In the genomic region with DNA sequence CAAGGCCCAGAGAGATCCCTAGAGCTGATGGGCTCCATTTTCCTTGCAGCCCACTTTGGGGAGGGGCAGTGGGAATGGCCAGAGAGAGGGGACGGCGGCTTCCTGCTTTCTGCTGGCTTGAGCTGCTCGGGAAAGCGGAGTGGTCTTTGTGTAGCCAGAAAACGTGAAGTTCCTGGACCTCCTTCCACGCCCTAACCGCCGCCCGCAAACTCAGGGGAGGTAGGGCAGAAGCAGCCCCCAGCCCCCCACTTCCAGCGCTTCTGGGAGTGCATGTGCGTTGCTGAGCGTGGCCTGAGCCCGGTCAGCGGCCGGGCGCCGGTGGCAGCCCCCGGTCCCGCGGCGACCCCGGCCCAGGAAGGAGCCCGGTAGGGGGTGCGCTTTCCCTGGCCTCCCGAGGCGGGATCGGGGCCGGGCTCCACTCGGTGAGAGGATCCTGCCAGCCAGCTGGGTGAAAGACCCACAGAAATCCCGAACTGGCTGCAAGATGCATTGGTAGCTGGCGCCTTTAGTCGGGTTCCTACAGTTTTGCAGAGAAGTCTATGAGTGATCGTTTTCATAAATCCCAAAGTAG, we compare ENCODE assay signal across 30 cellular contexts. TPM values are rescaled to one million over a fixed set of nuclear protein-coding genes. Genes with fewer than 3 reads are reported as not detected.
DNase-seq lines count a peak whose midpoint lies in the region; ATAC-seq and TF ChIP-seq lines count a peak whose summit lies in the region.
"Had no signal": no experiment of that assay in that cellular context is flagged by ENCODE, and none has a peak within 500 bp of the region (broad histone marks: within the 10 kb centered on the region; RNA-seq: fewer than 3 reads in every experiment).

No MANE protein-coding gene starts in this region.

- WGBS in heart left ventricle, 4 donors, result 3 to 7% (median 7%) methylated on average over 21 to 33 of the region's 33 CpGs

- peaks cover 82% of the 10 kb centered on the region for H3K27me3 ChIP-seq in left ventricle myocardium inferior (ENCODE audit: low read depth)
- peaks cover 2 to 56% (median 19%) of the 10 kb centered on the region in 9 donors for H3K27me3 ChIP-seq in heart left ventricle
- no peaks in the 10 kb centered on the region for H3K27me3 ChIP-seq in WERI-Rb-1 (ENCODE audit: insufficient read depth, low read depth, severe bottlenecking)
- H3K27me3 ChIP-seq: pancreas, Peyer's patch, right lobe of liver had no signal

- H3K36me3 Mint-ChIP-seq in mesothelial cell of epicardium, result no peaks in the 10 kb centered on the region
- no peaks in the 10 kb centered on the region for H3K36me3 Mint-ChIP-seq in type B pancreatic cell
- no peaks in the 10 kb centered on the region for H3K36me3 Mint-ChIP-seq in activated T-helper 1 cell treated with anti-CD3 and anti-CD28 coated beads, Interleukin-12 subunit alpha, Interleukin-12 subunit beta, Interleukin-2, Interleukin-4 antibody, amounts not matched to agents 30 ng/mL and 10 ng/mL and 1 ng/mL, durations not matched to agents 14 hours and 24 hours and 36 hours (ENCODE audit: low read depth)
- H3K36me3 Mint-ChIP-seq: naive thymus-derived CD4-positive, alpha-beta T cell had no signal

- intact Hi-C loops in left ventricle myocardium inferior (cut with micrococcal nuclease) (no loop called here), heart left ventricle (cut with DNase I) (no loop called here)
- intact Hi-C loops in activated T-helper 1 cell treated with anti-CD3 and anti-CD28 coated beads, Interleukin-12 subunit alpha, Interleukin-12 subunit beta, Interleukin-2, Interleukin-4 antibody, amounts not matched to agents 30 ng/mL and 10 ng/mL and 1 ng/mL, durations not matched to agents 14 hours and 24 hours and 36 hours (cut with micrococcal nuclease), result no loop called here

- peaks cover 4% of the 10 kb centered on the region for H3K4me1 ChIP-seq in left ventricle myocardium inferior
- peaks cover 0 to 7% (median 0%) of the 10 kb centered on the region in 12 donors for H3K4me1 ChIP-seq in heart left ventricle
- H3K4me1 ChIP-seq: breast epithelium, esophagus squamous epithelium, pancreas, Peyer's patch, right lobe of liver, SJSA1 had no signal

- H3K27ac ChIP-seq in left ventricle myocardium inferior (replicated peaks) (no peak overlapping the region), heart left ventricle (no peak overlapping the region), WERI-Rb-1 (no peak overlapping the region)
- H3K27ac ChIP-seq: 22Rv1, breast epithelium, esophagus squamous epithelium, pancreas, Peyer's patch, right lobe of liver, SJSA1 had no signal

- H3K4me3 Mint-ChIP-seq in mesothelial cell of epicardium (peak overlapping the region; percentile 43), type B pancreatic cell (peak overlapping the region; percentile 14)
- no peak overlapping the region for H3K4me3 Mint-ChIP-seq in activated T-helper 1 cell treated with anti-CD3 and anti-CD28 coated beads, Interleukin-12 subunit alpha, Interleukin-12 subunit beta, Interleukin-2, Interleukin-4 antibody, amounts not matched to agents 30 ng/mL and 10 ng/mL and 1 ng/mL, durations not matched to agents 14 hours and 24 hours and 36 hours
- H3K4me3 Mint-ChIP-seq: activated CD4-positive, alpha-beta T cell treated with anti-CD3 and anti-CD28 coated beads for 36 hours; activated T-cell treated with anti-CD3 and anti-CD28 coated beads, Interleukin-2, amount 50 U/mL, for 4 hours had no signal

- H3K9me3 ChIP-seq in left ventricle myocardium inferior (replicated peaks) (no peaks in the 10 kb centered on the region), heart left ventricle (no peaks in the 10 kb centered on the region), WERI-Rb-1 (ENCODE audit: severe bottlenecking) (no peaks in the 10 kb centered on the region)
- H3K9me3 ChIP-seq: breast epithelium, esophagus squamous epithelium, pancreas, Peyer's patch, right lobe of liver, SJSA1 had no signal

- TF ChIP-seq CTCF in left ventricle myocardium inferior (IDR thresholded peaks at IDR 0.05; ENCODE audit: borderline replicate concordance), result no peak
- TF ChIP-seq CTCF in heart left ventricle (IDR thresholded peaks at IDR 0.05), result no peak
- no peak for TF ChIP-seq CTCF in mesothelial cell of epicardium (IDR thresholded peaks at IDR 0.05; ENCODE audit: unreplicated experiment)
- TF ChIP-seq CTCF in type B pancreatic cell (conservative IDR thresholded peaks at IDR 0.05), result peak; percentile 58
- TF ChIP-seq CTCF in WERI-Rb-1 (IDR thresholded peaks at IDR 0.05; ENCODE audit: low read depth, low read length), result no peak

- peak overlapping the region; percentile 32 for H3K4me3 ChIP-seq in left ventricle myocardium inferior
- peak overlapping the region in 1 of 12 donors; percentile 4 for H3K4me3 ChIP-seq in heart left ventricle
- H3K4me3 ChIP-seq in WERI-Rb-1 (ENCODE audit: low read depth, low read length), result no peak overlapping the region
- H3K4me3 ChIP-seq: breast epithelium, esophagus squamous epithelium, pancreas, Peyer's patch, right lobe of liver, SJSA1 had no signal

- H3K27ac Mint-ChIP-seq in mesothelial cell of epicardium, result no peak overlapping the region
- H3K27ac Mint-ChIP-seq in type B pancreatic cell, result no peak overlapping the region
- no peak overlapping the region for H3K27ac Mint-ChIP-seq in activated T-helper 1 cell treated with anti-CD3 and anti-CD28 coated beads, Interleukin-12 subunit alpha, Interleukin-12 subunit beta, Interleukin-2, Interleukin-4 antibody, amounts not matched to agents 30 ng/mL and 10 ng/mL and 1 ng/mL, durations not matched to agents 14 hours and 24 hours and 36 hours
- H3K27ac Mint-ChIP-seq: activated CD4-positive, alpha-beta T cell treated with anti-CD3 and anti-CD28 coated beads for 36 hours; naive thymus-derived CD4-positive, alpha-beta T cell had no signal

- H3K27me3 Mint-ChIP-seq in mesothelial cell of epicardium (ENCODE audit: low read depth) (peaks cover 72% of the 10 kb centered on the region), type B pancreatic cell (peaks cover 64% of the 10 kb centered on the region)
- peaks cover 23% of the 10 kb centered on the region for H3K27me3 Mint-ChIP-seq in activated T-helper 1 cell treated with anti-CD3 and anti-CD28 coated beads, Interleukin-12 subunit alpha, Interleukin-12 subunit beta, Interleukin-2, Interleukin-4 antibody, amounts not matched to agents 30 ng/mL and 10 ng/mL and 1 ng/mL, durations not matched to agents 14 hours and 24 hours and 36 hours (ENCODE audit: insufficient read depth)

- no peaks in the 10 kb centered on the region for H3K9me3 Mint-ChIP-seq in mesothelial cell of epicardium
- no peaks in the 10 kb centered on the region for H3K9me3 Mint-ChIP-seq in type B pancreatic cell
- H3K9me3 Mint-ChIP-seq in activated T-helper 1 cell treated with anti-CD3 and anti-CD28 coated beads, Interleukin-12 subunit alpha, Interleukin-12 subunit beta, Interleukin-2, Interleukin-4 antibody, amounts not matched to agents 30 ng/mL and 10 ng/mL and 1 ng/mL, durations not matched to agents 14 hours and 24 hours and 36 hours, result no peaks in the 10 kb centered on the region
- H3K9me3 Mint-ChIP-seq: activated T-cell treated with anti-CD3 and anti-CD28 coated beads, Interleukin-2, amount 50 U/mL, for 4 hours had no signal

- TF ChIP-seq POLR2A in heart left ventricle (IDR thresholded peaks at IDR 0.05), result no peak

- DNase-seq in left ventricle myocardium inferior (no peak), heart left ventricle (no peak), iPS DF 19.7 (ENCODE audit: low read depth, low spot score) (peak; percentile 20), mesothelial cell of epicardium (ENCODE audit: low spot score in 2 of 2, unreplicated experiment in 2 of 2) (no peak), type B pancreatic cell (ENCODE audit: extremely low spot score, unreplicated experiment) (no peak), WERI-Rb-1 (no peak), NCI-H1092 (lab: John Stamatoyannopoulos, UW) (no peak)
- DNase-seq in activated T-helper 1 cell treated with anti-CD3 and anti-CD28 coated beads, Interleukin-12 subunit alpha, Interleukin-12 subunit beta, Interleukin-2, Interleukin-4 antibody, amounts not matched to agents 30 ng/mL and 10 ng/mL and 1 ng/mL, durations not matched to agents 14 hours and 24 hours and 36 hours (ENCODE audit: low spot score), result no peak
- DNase-seq: activated CD4-positive, alpha-beta T cell treated with anti-CD3 and anti-CD28 coated beads for 36 hours; activated naive CD4-positive, alpha-beta T cell; activated T-cell treated with anti-CD3 and anti-CD28 coated beads, Interleukin-2, amount 50 U/mL, for 4 hours; effector memory CD4-positive, alpha-beta T cell; esophagus squamous epithelium; hypothalamus; Kasumi-1; left colon; mesenchymal stem cell; naive thymus-derived CD4-positive, alpha-beta T cell; NCI-H187; NCI-H526; pancreas; Peyer's patch; right lobe of liver had no signal

- H3K4me1 Mint-ChIP-seq in mesothelial cell of epicardium, result no peaks in the 10 kb centered on the region
- no peaks in the 10 kb centered on the region for H3K4me1 Mint-ChIP-seq in type B pancreatic cell (ENCODE audit: unreplicated experiment)
- no peaks in the 10 kb centered on the region for H3K4me1 Mint-ChIP-seq in activated T-helper 1 cell treated with anti-CD3 and anti-CD28 coated beads, Interleukin-12 subunit alpha, Interleukin-12 subunit beta, Interleukin-2, Interleukin-4 antibody, amounts not matched to agents 30 ng/mL and 10 ng/mL and 1 ng/mL, durations not matched to agents 14 hours and 24 hours and 36 hours (ENCODE audit: low read depth)
- H3K4me1 Mint-ChIP-seq: activated CD4-positive, alpha-beta T cell treated with anti-CD3 and anti-CD28 coated beads for 36 hours had no signal

- ATAC-seq in heart left ventricle, result no peak
- ATAC-seq: activated CD4-positive, alpha-beta T cell treated with anti-CD3 and anti-CD28 coated beads for 36 hours; activated T-cell treated with anti-CD3 and anti-CD28 coated beads, Interleukin-2, amount 50 U/mL, for 4 hours; left colon; naive thymus-derived CD4-positive, alpha-beta T cell; pancreas; right lobe of liver had no signal

- H3K36me3 ChIP-seq in left ventricle myocardium inferior (no peaks in the 10 kb centered on the region), heart left ventricle (no peaks in the 10 kb centered on the region), WERI-Rb-1 (no peaks in the 10 kb centered on the region)
- H3K36me3 ChIP-seq: breast epithelium, esophagus squamous epithelium, pancreas, Peyer's patch, right lobe of liver, SJSA1 had no signal

RNA-seq across cellular contexts. Expression of a gene that starts 25.3 kb away (rescaled TPM):
- total RNA-seq in left ventricle myocardium inferior, result not detected
- not detected for total RNA-seq in heart left ventricle
- polyA plus RNA-seq in heart left ventricle, result not detected
- total RNA-seq in mesothelial cell of epicardium, result not detected in 3 replicates
- not detected in 2 replicates for total RNA-seq in type B pancreatic cell (ENCODE audit: low replicate concordance)
- total RNA-seq in activated T-helper 1 cell treated with anti-CD3 and anti-CD28 coated beads, Interleukin-12 subunit alpha, Interleukin-12 subunit beta, Interleukin-2, Interleukin-4 antibody, amounts not matched to agents 30 ng/mL and 10 ng/mL and 1 ng/mL, durations not matched to agents 14 hours and 24 hours and 36 hours, result not detected in 2 replicates
- total RNA-seq: activated CD4-positive, alpha-beta T cell treated with anti-CD3 and anti-CD28 coated beads for 36 hours; activated T-cell treated with anti-CD3 and anti-CD28 coated beads, Interleukin-2, amount 50 U/mL, for 4 hours; breast epithelium; esophagus squamous epithelium; frontal cortex; left colon; naive thymus-derived CD4-positive, alpha-beta T cell; pancreas; right lobe of liver; SJSA1; T-helper 1 cell treated with Interleukin-12 subunit alpha and Interleukin-12 subunit beta and Interleukin-4 antibody, amounts not matched to agents 30 ng/mL and 1 ng/mL, for 36 hours; ureter had no signal
- polyA plus RNA-seq: adipose tissue; naive thymus-derived CD4-positive, alpha-beta T cell; pancreas had no signal
